ENCODE assay signal across 25 cellular contexts in the genomic region with DNA sequence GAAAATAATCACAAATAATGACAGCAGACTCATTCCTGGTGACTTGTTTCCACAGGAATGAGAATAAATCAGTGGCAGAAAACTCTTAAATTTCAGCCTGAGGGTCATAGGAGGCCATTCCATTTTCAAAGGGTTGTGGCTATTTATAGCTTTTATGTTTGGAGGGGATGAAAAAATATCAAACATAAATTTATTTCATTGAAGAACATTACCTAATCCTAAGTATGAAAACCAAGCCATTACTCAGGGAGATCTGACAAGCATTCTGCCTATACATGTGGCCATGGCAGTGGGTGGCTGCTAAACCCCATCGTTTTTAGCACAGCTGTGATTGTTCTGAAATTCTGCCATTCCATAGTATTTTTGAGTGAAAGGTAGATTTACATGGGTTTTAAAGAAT.
A peak's percentile ranks its signal among the peaks of the same experiment; 100 is the strongest.
DNase-seq lines count a peak whose midpoint lies in the region; ATAC-seq, FAIRE-seq and TF ChIP-seq lines count a peak whose summit lies in the region.
"Had no signal": no experiment of that assay in that cellular context is flagged by ENCODE, and none has a peak within 500 bp of the region (broad histone marks: within the 10 kb centered on the region; RNA-seq: fewer than 3 reads in every experiment).

No MANE protein-coding gene starts in this region.

- H3K9me2 ChIP-seq in GM23248 (ENCODE audit: insufficient read depth) = no peaks in the 10 kb centered on the region

- no peak for ATAC-seq in HG03342 (IDR thresholded peaks at IDR 0.05; ENCODE audit: unreplicated experiment)
- ATAC-seq in stimulated activated naive CD8-positive, alpha-beta T cell treated with anti-CD3 and anti-CD28 coated beads, Interleukin-15, amount 100 ng/mL, for 72 hours = no peak
- ATAC-seq: GM23338 had no signal

- H3K4me3 ChIP-seq in GM23248 (no peak overlapping the region), astrocyte (ENCODE audit: insufficient read depth, low read depth, low read length) (no peak overlapping the region), fibroblast of villous mesenchyme (ENCODE audit: low read depth, low read length) (no peak overlapping the region)
- H3K4me3 ChIP-seq: GM23338, PC-9, SK-N-MC had no signal

- no peak overlapping the region for H3K9ac ChIP-seq in GM23248
- H3K9ac ChIP-seq in astrocyte (ENCODE audit: low read length) = no peak overlapping the region

- H3K4me1 ChIP-seq in GM23248 (ENCODE audit: insufficient read depth) (peaks cover 10% of the 10 kb centered on the region), astrocyte (ENCODE audit: insufficient read depth, low read length) (peaks cover 3% of the 10 kb centered on the region)
- H3K4me1 ChIP-seq: BE2C had no signal

- H3K9me3 ChIP-seq in GM23248 (ENCODE audit: low read depth) (no peaks in the 10 kb centered on the region), astrocyte (ENCODE audit: insufficient read depth, low read depth, low read length) (no peaks in the 10 kb centered on the region)
- H3K9me3 ChIP-seq: BE2C had no signal

- peaks cover 6% of the 10 kb centered on the region for H3K4me1 Mint-ChIP-seq in astrocyte (ENCODE audit: low read depth, unreplicated experiment)
- no peaks in the 10 kb centered on the region for H3K4me1 Mint-ChIP-seq in stimulated activated naive CD8-positive, alpha-beta T cell treated with anti-CD3 and anti-CD28 coated beads, Interleukin-15, amount 100 ng/mL, for 72 hours
- H3K4me1 Mint-ChIP-seq: CD14-positive monocyte; CD8-positive, alpha-beta memory T cell; GM23338; H9 had no signal

- no peak for TF ChIP-seq CTCF in astrocyte (IDR thresholded peaks at IDR 0.05; ENCODE audit: insufficient read depth, low read depth, low read length)
- TF ChIP-seq CTCF in fibroblast of villous mesenchyme (IDR thresholded peaks at IDR 0.05; ENCODE audit: insufficient read depth, low read depth, low read length) = no peak

- H3K27me3 ChIP-seq in GM23248 (replicated peaks; ENCODE audit: insufficient read depth) (no peaks in the 10 kb centered on the region), astrocyte (ENCODE audit: insufficient read depth, low read length) (no peaks in the 10 kb centered on the region)
- H3K27me3 ChIP-seq: BE2C had no signal

- DNase-seq in GM23248 = peak; percentile 34
- DNase-seq in astrocyte (ENCODE audit: low read depth) = peak; percentile 23
- peak; percentile 33 for DNase-seq in fibroblast of villous mesenchyme (ENCODE audit: low read depth)
- DNase-seq in SK-N-DZ (ENCODE audit: low spot score) = no peak
- DNase-seq in stimulated activated naive CD8-positive, alpha-beta T cell treated with anti-CD3 and anti-CD28 coated beads, Interleukin-15, amount 100 ng/mL, for 72 hours = no peak
- DNase-seq in activated CD8-positive, alpha-beta memory T cell treated with anti-CD3 and anti-CD28 coated beads, Interleukin-2, amount 50 U/mL, for 4 hours = no peak
- DNase-seq: BE2C; CD8-positive, alpha-beta memory T cell; DMS 273 treated with DMSO at 0.1 percent for 48 hours; DMS79; H9; NCI-H1092 treated with DMSO at 0.1 percent for 48 hours; NCI-H1436 treated with DMSO at 0.1 percent for 48 hours; NCI-H187 treated with DMSO at 0.1 percent for 48 hours; NCI-H2107; NCI-H446 treated with DMSO at 0.1 percent for 48 hours; NCI-H526; PC-9; Right ventricle myocardium superior; RPMI8226 had no signal

- no peaks in the 10 kb centered on the region for H3K36me3 Mint-ChIP-seq in astrocyte (ENCODE audit: low read depth, unreplicated experiment)
- H3K36me3 Mint-ChIP-seq: CD14-positive monocyte; CD8-positive, alpha-beta memory T cell had no signal

- H3K4me3 Mint-ChIP-seq in astrocyte (ENCODE audit: unreplicated experiment) = no peak overlapping the region
- H3K4me3 Mint-ChIP-seq in stimulated activated naive CD8-positive, alpha-beta T cell treated with anti-CD3 and anti-CD28 coated beads, Interleukin-15, amount 100 ng/mL, for 72 hours = no peak overlapping the region
- H3K4me3 Mint-ChIP-seq: CD14-positive monocyte; CD8-positive, alpha-beta memory T cell; GM23338; H9 had no signal

- no peaks in the 10 kb centered on the region for H3K27me3 Mint-ChIP-seq in astrocyte (ENCODE audit: low read depth, unreplicated experiment)
- no peaks in the 10 kb centered on the region for H3K27me3 Mint-ChIP-seq in stimulated activated naive CD8-positive, alpha-beta T cell treated with anti-CD3 and anti-CD28 coated beads, Interleukin-15, amount 100 ng/mL, for 72 hours
- H3K27me3 Mint-ChIP-seq: CD8-positive, alpha-beta memory T cell had no signal

- H3K79me2 ChIP-seq in GM23248 (ENCODE audit: insufficient read depth) (no peaks in the 10 kb centered on the region), astrocyte (ENCODE audit: insufficient read depth, low read length) (no peaks in the 10 kb centered on the region)

- no peaks in the 10 kb centered on the region for H4K20me1 ChIP-seq in GM23248 (ENCODE audit: insufficient read depth)
- H4K20me1 ChIP-seq in astrocyte (ENCODE audit: insufficient read depth, low read length) = no peaks in the 10 kb centered on the region

- WGBS in GM23248 (ENCODE audit: low coverage in 1 of 2, low lambda C conversion rate in 2 of 2, missing lambda C conversion rate in 2 of 2), 2 experiments = 13 to 14% methylated on average over 1 of the region's 1 CpG

- H3K9me3 Mint-ChIP-seq in astrocyte (ENCODE audit: unreplicated experiment) = peaks cover 2% of the 10 kb centered on the region
- peaks cover 5 to 7% of the 10 kb centered on the region in 2 donors for H3K9me3 Mint-ChIP-seq in stimulated activated naive CD8-positive, alpha-beta T cell treated with anti-CD3 and anti-CD28 coated beads, Interleukin-15, amount 100 ng/mL, for 72 hours

- H3K4me2 ChIP-seq in GM23248 (ENCODE audit: unreplicated experiment) (peak overlapping the region; percentile 36), astrocyte (ENCODE audit: low read length) (no peak overlapping the region)
- H3K4me2 ChIP-seq: GM23338, PC-9 had no signal

- no peak overlapping the region for H3K27ac ChIP-seq in GM23248
- no peak overlapping the region for H3K27ac ChIP-seq in astrocyte (ENCODE audit: low read depth, low read length)
- H3K27ac ChIP-seq: PC-9, SK-N-MC had no signal

- FAIRE-seq in astrocyte (lab: Jason Lieb, UNC) = no peak
- FAIRE-seq: GM18507 had no signal

- H3K36me3 ChIP-seq in GM23248 (ENCODE audit: low read depth) = no peaks in the 10 kb centered on the region
- no peaks in the 10 kb centered on the region for H3K36me3 ChIP-seq in astrocyte (ENCODE audit: insufficient read depth, low read length)
- H3K36me3 ChIP-seq: BE2C had no signal

- no peaks in the 10 kb centered on the region for H3F3A ChIP-seq in GM23248 (ENCODE audit: insufficient read depth)

- no peak overlapping the region for H2AFZ ChIP-seq in GM23248
- H2AFZ ChIP-seq in astrocyte (ENCODE audit: low read depth, low read length) = no peak overlapping the region
- H2AFZ ChIP-seq: GM23338, PC-9 had no signal

- in situ Hi-C loops in GM23248 (cut with MboI) = no loop called here

- no peak overlapping the region for H3K27ac Mint-ChIP-seq in astrocyte (ENCODE audit: unreplicated experiment)
- H3K27ac Mint-ChIP-seq in stimulated activated naive CD8-positive, alpha-beta T cell treated with anti-CD3 and anti-CD28 coated beads, Interleukin-15, amount 100 ng/mL, for 72 hours = no peak overlapping the region
- H3K27ac Mint-ChIP-seq: CD8-positive, alpha-beta memory T cell; GM23338; H9 had no signal

Comparison
In these comparisons a context has a peak if more than half of its experiments do, and no peak if none do; other contexts are left out.
1. DNase-seq: peak in GM23248 (single experiment), astrocyte (single experiment) and fibroblast of villous mesenchyme (single experiment); none in SK-N-DZ (single experiment), stimulated activated naive CD8-positive, alpha-beta T cell treated with anti-CD3 and anti-CD28 coated beads, Interleukin-15, amount 100 ng/mL, for 72 hours (0 of 2) and activated CD8-positive, alpha-beta memory T cell treated with anti-CD3 and anti-CD28 coated beads, Interleukin-2, amount 50 U/mL, for 4 hours (single experiment).